11 cellular contexts compared by ENCODE assay signal in genomic region chr1:169020684-169021083, GRCh38.
"Had no signal": no experiment of that assay in that cellular context is flagged by ENCODE, and none has a peak within 500 bp of the region (broad histone marks: within the 10 kb centered on the region; RNA-seq: fewer than 3 reads in every experiment).

No MANE protein-coding gene starts in this region.

- H3K4me1 ChIP-seq: HAP-1 had no signal

- H3K9ac ChIP-seq: GM23248 had no signal

- H3K4me2 ChIP-seq: GM23338 had no signal

- H3K27ac ChIP-seq: GM23248 had no signal

- H3K9me3 ChIP-seq: HAP-1 had no signal

- ATAC-seq: GM23338, HCT116 had no signal

- DNase-seq: GM23248, GOT3, H7, H9, HCEC 1CT, HFFc6 had no signal

- H3K36me3 ChIP-seq: HAP-1 had no signal

- H2AFZ ChIP-seq: GM23248, GM23338 had no signal

- H3K4me3 ChIP-seq: GM23248, GM23338, HAP-1 had no signal

- FAIRE-seq: H1, H54 had no signal
